Comparison of ENCODE assay signal across 11 cellular contexts in the genomic region with DNA sequence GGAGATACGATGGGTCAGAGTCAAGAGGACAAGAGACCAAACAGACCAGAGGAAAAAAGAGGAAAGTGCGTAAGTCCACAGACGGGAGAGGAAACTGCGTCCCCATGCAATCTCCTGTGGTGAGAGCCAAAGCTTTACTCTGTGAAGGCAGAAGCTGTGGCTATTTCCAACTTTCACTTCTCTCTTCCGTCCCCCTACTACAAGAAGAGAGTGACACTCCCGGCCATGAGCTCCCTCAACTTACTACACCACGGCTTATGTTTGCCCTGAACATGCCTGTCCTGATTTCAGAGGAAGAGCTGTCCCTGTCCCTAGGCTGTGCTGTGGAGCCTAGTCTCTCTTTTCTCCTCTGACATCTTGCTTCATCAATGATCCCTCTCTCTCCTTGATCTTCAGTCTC. TPM values are rescaled to one million over a fixed set of nuclear protein-coding genes. Genes with fewer than 3 reads are reported as not detected.
A peak's percentile ranks its signal among the peaks of the same experiment; 100 is the strongest.
DNase-seq lines count a peak whose midpoint lies in the region; ATAC-seq, FAIRE-seq and TF ChIP-seq lines count a peak whose summit lies in the region.
"Had no signal": no experiment of that assay in that cellular context is flagged by ENCODE, and none has a peak within 500 bp of the region (broad histone marks: within the 10 kb centered on the region; RNA-seq: fewer than 3 reads in every experiment).

No MANE protein-coding gene starts in this region.

- intact Hi-C loops in K562 (cut with micrococcal nuclease), result no loop called here

- H3K4me1 ChIP-seq in K562 (replicated peaks in 1 of 2; ENCODE audit: control insufficient read depth in 2 of 2, insufficient read depth in 2 of 2, low read length in 2 of 2), result peaks cover 0 to 7% of the 10 kb centered on the region in 2 experiments; a peak in 2 of 5 replicates
- H3K4me1 ChIP-seq: tibial nerve had no signal

- no peaks in the 10 kb centered on the region for H3K9me1 ChIP-seq in K562 (ENCODE audit: control insufficient read depth, insufficient read depth, low read length)

- POLR2A ChIA-PET in K562 (lab: Yijun Ruan, JAX), result interaction anchor here (1.0 to 1.6 kb wide), 5 partner anchors 10 to 44 kb away, joined by 3 to 12 read pairs (median 4); a partner anchor contains a TSS

- H3K4me3 ChIP-seq in K562, result no peak overlapping the region
- H3K4me3 ChIP-seq: tibial nerve had no signal

- no peak for TF ChIP-seq POLR2A in K562 (conservative IDR thresholded peaks at IDR 0.05)

- ATAC-seq in GM19452 (IDR thresholded peaks at IDR 0.05; ENCODE audit: unreplicated experiment) (peak; percentile 69), HG03139 (IDR thresholded peaks at IDR 0.05; ENCODE audit: unreplicated experiment) (peak; percentile 88), K562 (peak; percentile 64)

- H3K27ac ChIP-seq in K562 (ENCODE audit: extremely low read depth, low read depth, low read length), result no peak overlapping the region
- H3K27ac ChIP-seq: tibial nerve, VCaP had no signal

- DNase-seq in K562 (ENCODE audit: extremely low read depth in 1 of 4, low spot score in 3 of 4) (no peak), superior temporal gyrus (ENCODE audit: extremely low spot score) (peak; percentile 29), ACHN (no peak), NCI-H345 (lab: John Stamatoyannopoulos, UW) (no peak), ecto neural progenitor cell (ENCODE audit: low spot score) (no peak)
- DNase-seq: erythroblast, NCI-H526 treated with DMSO at 0.1 percent for 48 hours had no signal

- no peak for TF ChIP-seq CTCF in K562 (IDR thresholded peaks at IDR 0.05 in 2 of 3, conservative IDR thresholded peaks at IDR 0.05 in 1 of 3; ENCODE audit: insufficient read depth in 2 of 3, low read depth in 1 of 3, low read length in 3 of 3)

- 21% methylated on average over 7 of the region's 7 CpGs for WGBS in K562 (ENCODE audit: insufficient coverage, low coverage, missing lambda C conversion rate)

- H3K9me3 ChIP-seq in K562 (replicated peaks; ENCODE audit: control insufficient read depth, insufficient read depth, low read depth, low read length), result no peaks in the 10 kb centered on the region
- H3K9me3 ChIP-seq: tibial nerve had no signal

- CTCF ChIA-PET in K562 (lab: Yijun Ruan, JAX; ENCODE audit: low intra/inter-chr PET ratio), result no interaction called here

- no peak for TF ChIP-seq EP300 in K562 (IDR thresholded peaks at IDR 0.05; ENCODE audit: low read length)

- FAIRE-seq in K562 (lab: Jason Lieb, UNC), result no peak

- H3K4me2 ChIP-seq in K562 (ENCODE audit: insufficient read depth, low read length), result no peak overlapping the region

- H2AFZ ChIP-seq in K562 (ENCODE audit: low read depth, low read length), result peak overlapping the region; percentile 60

- in situ Hi-C loops in K562 (cut with MboI), result no loop called here
- in situ Hi-C loops in ACHN (cut with HindIII; ENCODE audit: low pct_ligation_motif_present, low pct_unique_long_range_greater_than_20kb, low sequenced_read_pairs), result no loop called here

- TF ChIP-seq RAD21 in K562 (CRISPR knock-in tag; conservative IDR thresholded peaks at IDR 0.05 in 1 of 2, IDR thresholded peaks at IDR 0.05 in 1 of 2), result no peak

- H3K79me2 ChIP-seq in K562 (ENCODE audit: control insufficient read depth, insufficient read depth, low read length), result no peaks in the 10 kb centered on the region

- peaks cover 7% of the 10 kb centered on the region in 2 experiments; a peak in 3 of 5 replicates for H3K27me3 ChIP-seq in K562 (ENCODE audit: control insufficient read depth in 2 of 2, insufficient read depth in 2 of 2, low read length in 2 of 2)
- H3K27me3 ChIP-seq: tibial nerve had no signal

- no peak overlapping the region for H3K9ac ChIP-seq in K562 (ENCODE audit: insufficient read depth in 1 of 2, low read depth in 2 of 2, low read length in 2 of 2)

- H3K36me3 ChIP-seq in K562 (ENCODE audit: control insufficient read depth, insufficient read depth, low read length), result no peaks in the 10 kb centered on the region
- H3K36me3 ChIP-seq: tibial nerve had no signal

- no peaks in the 10 kb centered on the region for H4K20me1 ChIP-seq in K562 (replicated peaks; ENCODE audit: control insufficient read depth, insufficient read depth, low read length)

- BruUV-seq in K562 (replicated peaks; lab: Mats Ljungman, UMichigan), result no TSS peak

TF ChIP-seq in K562, 482 proteins besides CTCF, POLR2A, EP300 and RAD21:
- TF ChIP-seq, protein P1, sequence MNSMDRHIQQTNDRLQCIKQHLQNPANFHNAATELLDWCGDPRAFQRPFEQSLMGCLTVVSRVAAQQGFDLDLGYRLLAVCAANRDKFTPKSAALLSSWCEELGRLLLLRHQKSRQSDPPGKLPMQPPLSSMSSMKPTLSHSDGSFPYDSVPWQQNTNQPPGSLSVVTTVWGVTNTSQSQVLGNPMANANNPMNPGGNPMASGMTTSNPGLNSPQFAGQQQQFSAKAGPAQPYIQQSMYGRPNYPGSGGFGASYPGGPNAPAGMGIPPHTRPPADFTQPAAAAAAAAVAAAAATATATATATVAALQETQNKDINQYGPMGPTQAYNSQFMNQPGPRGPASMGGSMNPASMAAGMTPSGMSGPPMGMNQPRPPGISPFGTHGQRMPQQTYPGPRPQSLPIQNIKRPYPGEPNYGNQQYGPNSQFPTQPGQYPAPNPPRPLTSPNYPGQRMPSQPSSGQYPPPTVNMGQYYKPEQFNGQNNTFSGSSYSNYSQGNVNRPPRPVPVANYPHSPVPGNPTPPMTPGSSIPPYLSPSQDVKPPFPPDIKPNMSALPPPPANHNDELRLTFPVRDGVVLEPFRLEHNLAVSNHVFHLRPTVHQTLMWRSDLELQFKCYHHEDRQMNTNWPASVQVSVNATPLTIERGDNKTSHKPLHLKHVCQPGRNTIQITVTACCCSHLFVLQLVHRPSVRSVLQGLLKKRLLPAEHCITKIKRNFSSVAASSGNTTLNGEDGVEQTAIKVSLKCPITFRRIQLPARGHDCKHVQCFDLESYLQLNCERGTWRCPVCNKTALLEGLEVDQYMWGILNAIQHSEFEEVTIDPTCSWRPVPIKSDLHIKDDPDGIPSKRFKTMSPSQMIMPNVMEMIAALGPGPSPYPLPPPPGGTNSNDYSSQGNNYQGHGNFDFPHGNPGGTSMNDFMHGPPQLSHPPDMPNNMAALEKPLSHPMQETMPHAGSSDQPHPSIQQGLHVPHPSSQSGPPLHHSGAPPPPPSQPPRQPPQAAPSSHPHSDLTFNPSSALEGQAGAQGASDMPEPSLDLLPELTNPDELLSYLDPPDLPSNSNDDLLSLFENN (IDR thresholded peaks at IDR 0.05; ENCODE audit: low read depth in 2 of 2, low read length in 2 of 2), result no peak
- TF ChIP-seq EZH2 (IDR thresholded peaks at IDR 0.05; ENCODE audit: borderline replicate concordance, low read depth, low read length) (no peak), ZEB2 (IDR thresholded peaks at IDR 0.05) (no peak), ZNF780A (CRISPR knock-in tag; IDR thresholded peaks at IDR 0.05) (no peak)

RNA-seq across cellular contexts. Expression of a gene that starts 11.5 kb away (rescaled TPM):
- 114 and 205 TPM in 2 replicates for total RNA-seq in K562 (2011; cell fraction: chromatin; rRNA removed; ENCODE audit: low replicate concordance)
- 79.2 and 86.9 TPM in 2 replicates for total RNA-seq in K562 (2011; cell fraction: nucleolus; rRNA removed)
- total RNA-seq in K562 (2011; cell fraction: nucleoplasm; rRNA removed), result 142 and 219 TPM in 2 replicates
- total RNA-seq in K562 (2014; rRNA removed) (75.7 and 87.7 TPM in 2 replicates), K562 (2014; rRNA removed; fragmentation: Illumina TruSeq; extraction: Trizol) (129 and 148 TPM in 2 replicates), K562 (2015; rRNA removed; fragmentation: Illumina TruSeq; extraction: Trizol) (94.0 and 97.4 TPM in 2 replicates), K562 (2021) (144 and 147 TPM in 2 replicates)
- polyA plus RNA-seq in K562 (2011; rRNA removed) (176 and 197 TPM in 2 replicates), K562 (2014; fragmentation: Illumina TruSeq; extraction: Trizol) (144 and 167 TPM in 2 replicates), K562 (2014; fragmentation: Nextera tagmentation; extraction: Ambion mirVana) (100 to 1,000 TPM; 212 to 220 TPM), K562 (2014; rRNA removed) (107 and 110 TPM in 2 replicates)
- 34.5 and 75.0 TPM in 2 replicates for polyA plus RNA-seq in K562 (2011; cell fraction: cytosol; rRNA removed)
- polyA plus RNA-seq in K562 (2011; cell fraction: nucleus; rRNA removed), result 38.8 and 65.1 TPM in 2 replicates
- 157 and 163 TPM in 2 replicates for polyA plus RNA-seq in K562 (2012)
- 241 and 283 TPM in 2 replicates for polyA minus RNA-seq in K562 (2011; rRNA and poly(A)+ RNA removed)
- 83.5 and 101 TPM in 2 replicates for polyA minus RNA-seq in K562 (2011; cell fraction: cytosol; rRNA and poly(A)+ RNA removed)
- 13.6 and 24.5 TPM in 2 replicates for polyA minus RNA-seq in K562 (2011; cell fraction: nucleus; rRNA and poly(A)+ RNA removed)
